ENCODE assay signal across 1 cellular context in the genomic region with DNA sequence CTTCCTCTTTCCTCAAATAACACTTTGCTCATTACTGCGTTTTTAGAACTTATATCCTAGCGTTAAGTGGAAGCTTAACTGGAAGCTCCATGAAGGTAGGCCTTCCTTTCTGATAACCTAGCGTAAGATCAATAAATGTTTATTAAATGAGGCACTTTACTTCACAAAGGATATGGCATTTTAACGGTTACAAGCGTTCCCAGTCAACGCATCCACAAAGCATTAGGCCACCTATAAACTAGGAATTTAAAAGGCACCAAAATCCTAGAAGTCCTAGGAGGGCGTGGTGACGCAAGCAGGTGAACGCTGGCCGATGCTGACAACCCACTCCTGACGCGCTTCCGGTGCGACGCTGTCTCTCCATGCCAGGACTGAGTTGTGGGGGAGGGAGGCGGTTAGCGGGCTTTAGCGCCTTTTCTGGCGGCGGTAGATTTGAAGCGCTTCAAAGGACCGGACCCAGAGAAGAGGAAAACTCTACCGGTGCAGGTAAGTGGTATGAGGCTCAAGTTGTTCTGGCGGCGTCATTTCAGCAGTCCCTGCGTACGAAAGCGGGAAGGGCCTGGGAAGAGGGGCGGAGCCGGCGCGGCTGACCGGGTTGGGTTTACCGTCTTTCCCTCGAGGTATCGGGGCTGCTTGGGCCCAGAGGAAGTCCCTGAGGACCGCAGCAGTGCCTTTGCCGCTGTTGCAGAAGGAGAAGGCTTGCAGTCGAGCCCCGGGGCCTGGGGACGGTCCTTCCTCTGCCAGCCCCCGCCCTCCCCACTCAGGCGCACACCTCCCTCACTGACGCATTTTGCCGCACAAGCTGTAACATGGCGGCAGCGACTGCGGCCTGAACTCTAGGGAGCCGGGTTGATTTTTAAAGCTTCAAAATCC.
A peak's percentile ranks its signal among the peaks of the same experiment; 100 is the strongest.
TF ChIP-seq lines count a peak whose summit lies in the region.

Gene PPIG, plus strand, starts transcription at position 347 of the 873 bp plus-strand sequence. CDS start 19,691 bp downstream, outside the sequence.

TF ChIP-seq in HepG2, 621 proteins besides CTCF, POLR2A, EP300 and RAD21 (continued from another document and continues in another):
- TF ChIP-seq POGK (CRISPR knock-in tag; conservative IDR thresholded peaks at IDR 0.05), result peak; percentile 100
- TF ChIP-seq ESRRA (CRISPR knock-in tag; IDR thresholded peaks at IDR 0.05; ENCODE audit: low read depth), result no peak
- TF ChIP-seq TOE1 (CRISPR knock-in tag; IDR thresholded peaks at IDR 0.05), result peak; percentile 62; the same call in 1 of the 2 replicates
- TF ChIP-seq FOXO1 (CRISPR knock-in tag; IDR thresholded peaks at IDR 0.05), result peak; percentile 52; the same call in 1 of the 2 replicates
- peak; percentile 54; the same call in 1 of the 2 replicates for TF ChIP-seq KLF11 (CRISPR knock-in tag; IDR thresholded peaks at IDR 0.05)
- TF ChIP-seq ZUFSP (CRISPR knock-in tag; IDR thresholded peaks at IDR 0.05; ENCODE audit: borderline replicate concordance), result no peak
- TF ChIP-seq, protein P1, sequence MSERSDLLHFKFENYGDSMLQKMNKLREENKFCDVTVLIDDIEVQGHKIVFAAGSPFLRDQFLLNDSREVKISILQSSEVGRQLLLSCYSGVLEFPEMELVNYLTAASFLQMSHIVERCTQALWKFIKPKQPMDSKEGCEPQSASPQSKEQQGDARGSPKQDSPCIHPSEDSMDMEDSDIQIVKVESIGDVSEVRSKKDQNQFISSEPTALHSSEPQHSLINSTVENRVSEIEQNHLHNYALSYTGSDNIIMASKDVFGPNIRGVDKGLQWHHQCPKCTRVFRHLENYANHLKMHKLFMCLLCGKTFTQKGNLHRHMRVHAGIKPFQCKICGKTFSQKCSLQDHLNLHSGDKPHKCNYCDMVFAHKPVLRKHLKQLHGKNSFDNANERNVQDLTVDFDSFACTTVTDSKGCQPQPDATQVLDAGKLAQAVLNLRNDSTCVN (CRISPR knock-in tag; IDR thresholded peaks at IDR 0.05; ENCODE audit: borderline replicate concordance), result peak; percentile 77; the same call in 1 of the 2 replicates
- TF ChIP-seq, protein P2, sequence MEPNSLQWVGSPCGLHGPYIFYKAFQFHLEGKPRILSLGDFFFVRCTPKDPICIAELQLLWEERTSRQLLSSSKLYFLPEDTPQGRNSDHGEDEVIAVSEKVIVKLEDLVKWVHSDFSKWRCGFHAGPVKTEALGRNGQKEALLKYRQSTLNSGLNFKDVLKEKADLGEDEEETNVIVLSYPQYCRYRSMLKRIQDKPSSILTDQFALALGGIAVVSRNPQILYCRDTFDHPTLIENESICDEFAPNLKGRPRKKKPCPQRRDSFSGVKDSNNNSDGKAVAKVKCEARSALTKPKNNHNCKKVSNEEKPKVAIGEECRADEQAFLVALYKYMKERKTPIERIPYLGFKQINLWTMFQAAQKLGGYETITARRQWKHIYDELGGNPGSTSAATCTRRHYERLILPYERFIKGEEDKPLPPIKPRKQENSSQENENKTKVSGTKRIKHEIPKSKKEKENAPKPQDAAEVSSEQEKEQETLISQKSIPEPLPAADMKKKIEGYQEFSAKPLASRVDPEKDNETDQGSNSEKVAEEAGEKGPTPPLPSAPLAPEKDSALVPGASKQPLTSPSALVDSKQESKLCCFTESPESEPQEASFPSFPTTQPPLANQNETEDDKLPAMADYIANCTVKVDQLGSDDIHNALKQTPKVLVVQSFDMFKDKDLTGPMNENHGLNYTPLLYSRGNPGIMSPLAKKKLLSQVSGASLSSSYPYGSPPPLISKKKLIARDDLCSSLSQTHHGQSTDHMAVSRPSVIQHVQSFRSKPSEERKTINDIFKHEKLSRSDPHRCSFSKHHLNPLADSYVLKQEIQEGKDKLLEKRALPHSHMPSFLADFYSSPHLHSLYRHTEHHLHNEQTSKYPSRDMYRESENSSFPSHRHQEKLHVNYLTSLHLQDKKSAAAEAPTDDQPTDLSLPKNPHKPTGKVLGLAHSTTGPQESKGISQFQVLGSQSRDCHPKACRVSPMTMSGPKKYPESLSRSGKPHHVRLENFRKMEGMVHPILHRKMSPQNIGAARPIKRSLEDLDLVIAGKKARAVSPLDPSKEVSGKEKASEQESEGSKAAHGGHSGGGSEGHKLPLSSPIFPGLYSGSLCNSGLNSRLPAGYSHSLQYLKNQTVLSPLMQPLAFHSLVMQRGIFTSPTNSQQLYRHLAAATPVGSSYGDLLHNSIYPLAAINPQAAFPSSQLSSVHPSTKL (CRISPR knock-in tag; IDR thresholded peaks at IDR 0.05), result peak; percentile 82
- TF ChIP-seq NFKBIZ (CRISPR knock-in tag; IDR thresholded peaks at IDR 0.05), result peak; percentile 85; the same call in 1 of the 2 replicates
- TF ChIP-seq CC2D1A (CRISPR knock-in tag; IDR thresholded peaks at IDR 0.05), result no peak; the same call in 1 of the 2 replicates
- peak; percentile 63; the same call in 1 of the 2 replicates for TF ChIP-seq HNRNPL (IDR thresholded peaks at IDR 0.05; ENCODE audit: low read depth, low read length)
- peak; percentile 83 for TF ChIP-seq ZNF331 (CRISPR knock-in tag; IDR thresholded peaks at IDR 0.05)
- peak; percentile 61; the same call in 1 of the 2 replicates for TF ChIP-seq ZNF230 (CRISPR knock-in tag; IDR thresholded peaks at IDR 0.05)
- no peak for TF ChIP-seq HNRNPK (IDR thresholded peaks at IDR 0.05; ENCODE audit: low read depth, low read length, poor library complexity, severe bottlenecking)
- peak; percentile 78 for TF ChIP-seq ZNF609 (CRISPR knock-in tag; IDR thresholded peaks at IDR 0.05; ENCODE audit: borderline replicate concordance)
- peak; percentile 94 for TF ChIP-seq ZNF687 (CRISPR knock-in tag; IDR thresholded peaks at IDR 0.05)
- no peak; the same call in 1 of the 2 replicates for TF ChIP-seq ZNF768 (CRISPR knock-in tag; IDR thresholded peaks at IDR 0.05)
- TF ChIP-seq, protein P3, sequence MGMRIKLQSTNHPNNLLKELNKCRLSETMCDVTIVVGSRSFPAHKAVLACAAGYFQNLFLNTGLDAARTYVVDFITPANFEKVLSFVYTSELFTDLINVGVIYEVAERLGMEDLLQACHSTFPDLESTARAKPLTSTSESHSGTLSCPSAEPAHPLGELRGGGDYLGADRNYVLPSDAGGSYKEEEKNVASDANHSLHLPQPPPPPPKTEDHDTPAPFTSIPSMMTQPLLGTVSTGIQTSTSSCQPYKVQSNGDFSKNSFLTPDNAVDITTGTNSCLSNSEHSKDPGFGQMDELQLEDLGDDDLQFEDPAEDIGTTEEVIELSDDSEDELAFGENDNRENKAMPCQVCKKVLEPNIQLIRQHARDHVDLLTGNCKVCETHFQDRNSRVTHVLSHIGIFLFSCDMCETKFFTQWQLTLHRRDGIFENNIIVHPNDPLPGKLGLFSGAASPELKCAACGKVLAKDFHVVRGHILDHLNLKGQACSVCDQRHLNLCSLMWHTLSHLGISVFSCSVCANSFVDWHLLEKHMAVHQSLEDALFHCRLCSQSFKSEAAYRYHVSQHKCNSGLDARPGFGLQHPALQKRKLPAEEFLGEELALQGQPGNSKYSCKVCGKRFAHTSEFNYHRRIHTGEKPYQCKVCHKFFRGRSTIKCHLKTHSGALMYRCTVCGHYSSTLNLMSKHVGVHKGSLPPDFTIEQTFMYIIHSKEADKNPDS (CRISPR knock-in tag; IDR thresholded peaks at IDR 0.05), result 0 out of 2 replicates have a peak, but pooled peaks have one; percentile 48
- TF ChIP-seq, protein P4, sequence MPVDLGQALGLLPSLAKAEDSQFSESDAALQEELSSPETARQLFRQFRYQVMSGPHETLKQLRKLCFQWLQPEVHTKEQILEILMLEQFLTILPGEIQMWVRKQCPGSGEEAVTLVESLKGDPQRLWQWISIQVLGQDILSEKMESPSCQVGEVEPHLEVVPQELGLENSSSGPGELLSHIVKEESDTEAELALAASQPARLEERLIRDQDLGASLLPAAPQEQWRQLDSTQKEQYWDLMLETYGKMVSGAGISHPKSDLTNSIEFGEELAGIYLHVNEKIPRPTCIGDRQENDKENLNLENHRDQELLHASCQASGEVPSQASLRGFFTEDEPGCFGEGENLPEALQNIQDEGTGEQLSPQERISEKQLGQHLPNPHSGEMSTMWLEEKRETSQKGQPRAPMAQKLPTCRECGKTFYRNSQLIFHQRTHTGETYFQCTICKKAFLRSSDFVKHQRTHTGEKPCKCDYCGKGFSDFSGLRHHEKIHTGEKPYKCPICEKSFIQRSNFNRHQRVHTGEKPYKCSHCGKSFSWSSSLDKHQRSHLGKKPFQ (CRISPR knock-in tag; IDR thresholded peaks at IDR 0.05; ENCODE audit: insufficient replicate concordance), result no peak
- TF ChIP-seq ZNF660 (CRISPR knock-in tag; IDR thresholded peaks at IDR 0.05; ENCODE audit: borderline replicate concordance, low read depth), result no peak
- peak; percentile 55 for TF ChIP-seq RARA (CRISPR knock-in tag; IDR thresholded peaks at IDR 0.05)
- no peak for TF ChIP-seq ZFP41 (CRISPR knock-in tag; IDR thresholded peaks at IDR 0.05; ENCODE audit: borderline replicate concordance)
- TF ChIP-seq CCAR2 (optimal IDR thresholded peaks at IDR 0.05; ENCODE audit: low read depth, low read length), result no peak
